9 cellular contexts compared by ENCODE assay signal in the genomic region with DNA sequence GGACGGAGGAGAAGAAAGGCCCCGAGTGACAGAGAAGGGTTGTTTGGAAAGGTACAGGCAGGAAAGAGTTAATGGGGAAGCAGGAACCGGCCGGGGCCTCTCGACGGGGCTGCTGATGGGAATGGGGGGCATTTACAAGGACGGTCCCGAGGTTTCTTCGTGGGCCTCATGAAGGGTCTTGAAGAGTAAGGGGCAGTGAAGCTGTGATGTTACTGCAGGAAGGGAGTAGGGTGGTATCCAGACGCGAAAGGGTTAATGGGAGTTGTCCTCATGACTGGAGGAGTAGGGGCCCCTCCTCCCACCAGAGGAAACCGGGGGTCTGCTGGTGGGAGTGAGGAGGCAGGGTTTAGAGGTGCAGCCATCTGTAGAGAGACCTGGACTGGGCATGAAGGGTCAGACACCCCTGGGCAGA. TPM values are rescaled to one million over a fixed set of nuclear protein-coding genes. Genes with fewer than 3 reads are reported as not detected.
DNase-seq lines count a peak whose midpoint lies in the region; ATAC-seq and TF ChIP-seq lines count a peak whose summit lies in the region.
"Had no signal": no experiment of that assay in that cellular context is flagged by ENCODE, and none has a peak within 500 bp of the region (broad histone marks: within the 10 kb centered on the region; RNA-seq: fewer than 3 reads in every experiment).

No MANE protein-coding gene starts in this region.

- ATAC-seq in sciatic nerve, result no peak

- H3K4me1 ChIP-seq in ES-I3 (ENCODE audit: insufficient read depth, low read length), result peaks cover 11% of the 10 kb centered on the region

- peak overlapping the region; percentile 73 for H3K9ac ChIP-seq in ES-I3 (ENCODE audit: low read depth, low read length)
- peak overlapping the region; percentile 71 for H3K9ac ChIP-seq in SK-N-MC (ENCODE audit: insufficient read length)

- no peak for TF ChIP-seq CTCF in fibroblast of the aortic adventitia (IDR thresholded peaks at IDR 0.05; ENCODE audit: insufficient read depth, low read length)

- intact Hi-C loops in sciatic nerve (cut with DNase I), result loop anchor here (10.0 kb wide), 1 partner anchor 59 kb away; the partner anchor contains the start of gene PPP1R9B

- H3K9me3 ChIP-seq in ES-I3 (ENCODE audit: control insufficient read depth, insufficient read depth, low read length), result no peaks in the 10 kb centered on the region
- H3K9me3 ChIP-seq in SK-N-MC (ENCODE audit: low read depth, low read length), result no peaks in the 10 kb centered on the region

- peak overlapping the region; percentile 85 for H3K4me3 ChIP-seq in SK-N-MC
- peak overlapping the region; percentile 78 for H3K4me3 ChIP-seq in fibroblast of the aortic adventitia (ENCODE audit: low read depth, low read length)

- no peak for DNase-seq in SK-N-MC (ENCODE audit: low read depth, low spot score)
- peak; percentile 22 for DNase-seq in fibroblast of the aortic adventitia (ENCODE audit: low read depth)
- DNase-seq in pons (ENCODE audit: low spot score), result peak; percentile 39
- no peak for DNase-seq in HPDE6-E6E7 (ENCODE audit: extremely low spot score)
- DNase-seq in sciatic nerve (ENCODE audit: low spot score), result no peak
- no peak for DNase-seq in DMS153 treated with DMSO at 0.1 percent for 48 hours (lab: John Stamatoyannopoulos, UW; ENCODE audit: unreplicated experiment)
- no peak for DNase-seq in T-helper 9 cell

- no peak overlapping the region for H3K27ac ChIP-seq in SK-N-MC

- H3K36me3 ChIP-seq in ES-I3 (ENCODE audit: insufficient read depth, low read length) (no peaks in the 10 kb centered on the region), SK-N-MC (ENCODE audit: insufficient read depth, low read length) (no peaks in the 10 kb centered on the region)

RNA-seq across cellular contexts. Expression of gene PDK2, which starts 0.5 kb away (rescaled TPM):
- total RNA-seq in fibroblast of the aortic adventitia (ENCODE audit: low replicate concordance) (13.2 and 37.8 TPM in 2 replicates), sciatic nerve (48.6 TPM)

RNA-seq across cellular contexts. Expression of gene SAMD14, which starts 34.3 kb away (rescaled TPM):
- 1.6 and 5.1 TPM in 2 replicates for total RNA-seq in fibroblast of the aortic adventitia (ENCODE audit: low replicate concordance)
- 2.5 TPM for total RNA-seq in sciatic nerve
- total RNA-seq: HT1080 had no signal

RNA-seq across cellular contexts. Expression of gene ITGA3, which starts 39.7 kb away (rescaled TPM):
- 16.1 and 35.1 TPM in 2 replicates for total RNA-seq in fibroblast of the aortic adventitia (ENCODE audit: low replicate concordance)
- total RNA-seq in sciatic nerve, result 70.1 TPM

RNA-seq across cellular contexts. Expression of gene PPP1R9B, which starts 54.8 kb away (rescaled TPM):
- total RNA-seq in fibroblast of the aortic adventitia (ENCODE audit: low replicate concordance), result 59.3 and 85.4 TPM in 2 replicates
- total RNA-seq in sciatic nerve, result 58.8 TPM

Comparison
In these comparisons a context has a peak if more than half of its experiments do, and no peak if none do; other contexts are left out.
1. DNase-seq: peak in fibroblast of the aortic adventitia (single experiment) and pons (single experiment); none in SK-N-MC (single experiment), HPDE6-E6E7 (single experiment), sciatic nerve (single experiment), DMS153 treated with DMSO at 0.1 percent for 48 hours (single experiment) and T-helper 9 cell (single experiment).